ENCODE assay signal across 8 cellular contexts in genomic region chr20:34849778-34850177, GRCh38.
"Had no signal": no experiment of that assay in that cellular context is flagged by ENCODE, and none has a peak within 500 bp of the region (broad histone marks: within the 10 kb centered on the region; RNA-seq: fewer than 3 reads in every experiment).

No MANE protein-coding gene starts in this region.

- FAIRE-seq: G401.6, GM12878, GM12891, GM12892, GM18507, GM19239 had no signal

- ATAC-seq: GM12878 had no signal

- DNase-seq: GDM1, GF-D8 had no signal

- H3K4me3 ChIP-seq: GM12878 had no signal
